ENCODE assay signal across 16 cellular contexts in the genomic region with DNA sequence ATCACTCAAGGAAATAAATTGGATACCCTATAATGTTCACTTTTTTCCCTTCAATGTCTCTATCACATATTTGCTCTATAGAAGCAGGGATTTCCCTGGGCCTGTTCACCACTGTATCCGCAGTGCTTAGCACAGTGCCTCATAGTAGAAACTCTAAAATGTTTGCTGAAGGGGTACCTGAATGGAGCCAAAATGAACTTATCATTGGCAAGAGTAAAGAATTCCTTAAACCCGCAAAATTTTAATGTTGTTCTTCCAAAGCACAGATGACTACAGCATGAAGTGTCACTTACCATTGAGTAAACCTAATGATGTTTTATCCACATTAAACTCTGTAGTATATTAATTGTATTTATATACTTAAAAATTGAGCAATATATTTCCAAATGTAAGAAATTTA.
"Had no signal": no experiment of that assay in that cellular context is flagged by ENCODE, and none has a peak within 500 bp of the region (broad histone marks: within the 10 kb centered on the region; RNA-seq: fewer than 3 reads in every experiment).

No MANE protein-coding gene starts in this region.

- H3K27me3 Mint-ChIP-seq: naive thymus-derived CD8-positive, alpha-beta T cell; stimulated activated naive B cell treated with anti-CD40 and anti-IgM and Interleukin-4, amounts not matched to agents 10 μg/mL and 1 μg/mL and 100 μg/mL, for 72 hours had no signal

- H3K36me3 ChIP-seq: colonic mucosa, gastrocnemius medialis, heart right ventricle, right atrium auricular region, sigmoid colon, stomach had no signal

- H3K36me3 Mint-ChIP-seq: naive thymus-derived CD8-positive, alpha-beta T cell; stimulated activated naive B cell treated with anti-CD40 and anti-IgM and Interleukin-4, amounts not matched to agents 10 μg/mL and 1 μg/mL and 100 μg/mL, for 72 hours had no signal

- DNase-seq: colonic mucosa; dermis blood vessel endothelial cell; erythroblast; gastrocnemius medialis; heart right ventricle; mucosa of descending colon; naive thymus-derived CD8-positive, alpha-beta T cell; sigmoid colon; stimulated activated CD4-positive, alpha-beta T cell treated with anti-CD3 and anti-CD28 coated beads, Interleukin-2, amount 100 ng/mL, for 24 hours; stimulated activated CD4-positive, alpha-beta T cell treated with anti-CD3 and anti-CD28 coated beads, Interleukin-4, amount 100 ng/mL, for 4 hours; stimulated activated naive B cell treated with anti-CD40 and anti-IgM and Interleukin-4, amounts not matched to agents 10 μg/mL and 1 μg/mL and 100 μg/mL, for 72 hours; stomach; trophoblast cell had no signal

- H3K4me1 ChIP-seq: colonic mucosa, gastrocnemius medialis, right atrium auricular region had no signal

- H3K9me3 ChIP-seq: colonic mucosa, gastrocnemius medialis, heart right ventricle, mucosa of descending colon, right atrium auricular region, sigmoid colon, stomach had no signal

- H3K27ac Mint-ChIP-seq: naive thymus-derived CD8-positive, alpha-beta T cell; stimulated activated naive B cell treated with anti-CD40 and anti-IgM and Interleukin-4, amounts not matched to agents 10 μg/mL and 1 μg/mL and 100 μg/mL, for 72 hours had no signal

- FAIRE-seq: endothelial cell of umbilical vein had no signal

- ATAC-seq: gastrocnemius medialis; heart right ventricle; mucosa of descending colon; naive thymus-derived CD8-positive, alpha-beta T cell; stimulated activated naive B cell treated with anti-CD40 and anti-IgM and Interleukin-4, amounts not matched to agents 10 μg/mL and 1 μg/mL and 100 μg/mL, for 72 hours had no signal

- H3K4me3 ChIP-seq: colonic mucosa, gastrocnemius medialis, heart right ventricle, mucosa of descending colon, right atrium auricular region, sigmoid colon, skin epidermis, stomach had no signal

- H3K27me3 ChIP-seq: colonic mucosa, gastrocnemius medialis, right atrium auricular region, sigmoid colon, stomach had no signal

- H3K4me3 Mint-ChIP-seq: naive thymus-derived CD8-positive, alpha-beta T cell; stimulated activated naive B cell treated with anti-CD40 and anti-IgM and Interleukin-4, amounts not matched to agents 10 μg/mL and 1 μg/mL and 100 μg/mL, for 72 hours had no signal

- H3K9me3 Mint-ChIP-seq: naive thymus-derived CD8-positive, alpha-beta T cell; stimulated activated naive B cell treated with anti-CD40 and anti-IgM and Interleukin-4, amounts not matched to agents 10 μg/mL and 1 μg/mL and 100 μg/mL, for 72 hours had no signal

- H3K27ac ChIP-seq: colonic mucosa, gastrocnemius medialis, heart right ventricle, right atrium auricular region, sigmoid colon, skin epidermis, stomach had no signal

- H3K4me1 Mint-ChIP-seq: naive thymus-derived CD8-positive, alpha-beta T cell; stimulated activated naive B cell treated with anti-CD40 and anti-IgM and Interleukin-4, amounts not matched to agents 10 μg/mL and 1 μg/mL and 100 μg/mL, for 72 hours had no signal
